8 cellular contexts compared by ENCODE assay signal in the genomic region with DNA sequence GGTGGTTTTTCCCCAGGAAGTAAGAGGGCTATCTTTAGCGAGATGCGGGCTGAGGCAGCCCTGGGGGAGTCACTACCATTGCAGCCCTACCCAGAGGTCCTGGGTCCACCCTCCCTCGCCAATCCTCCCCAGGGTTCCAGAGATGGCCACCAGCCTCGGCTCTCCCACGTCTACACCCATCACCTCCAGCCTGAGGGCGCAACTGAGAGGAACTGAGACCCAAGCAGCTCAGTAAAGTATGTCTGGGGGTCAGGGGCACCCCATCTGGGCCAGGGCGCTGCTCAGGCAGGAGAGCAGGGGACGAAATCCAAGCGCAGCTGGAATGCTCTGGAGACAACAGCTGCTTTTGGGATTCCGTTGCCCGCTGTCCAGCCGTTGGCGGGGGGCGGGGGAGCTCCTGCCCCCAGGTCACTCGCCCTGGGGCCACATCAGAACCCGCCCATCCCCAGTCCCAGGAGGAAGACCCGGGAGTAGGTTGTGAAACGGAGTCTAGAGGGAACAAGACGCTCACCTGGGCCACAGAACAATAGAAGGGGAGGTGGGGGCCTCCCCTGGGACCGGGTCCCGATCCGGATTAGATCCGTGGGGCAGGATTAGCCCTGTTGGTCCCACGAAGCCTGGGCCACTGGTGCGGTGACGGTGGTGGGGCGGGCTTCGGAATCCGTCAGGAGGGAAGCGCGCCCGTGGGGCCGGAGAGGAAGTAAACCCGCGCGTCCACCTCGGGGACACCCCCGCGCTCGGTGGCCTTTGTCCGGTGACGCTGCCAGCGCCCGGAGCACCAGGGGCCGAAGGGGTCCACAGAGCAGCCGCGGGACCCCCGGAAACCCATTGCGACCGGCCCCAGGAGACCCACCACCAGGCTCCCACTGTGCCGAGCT. TPM values are rescaled to one million over a fixed set of nuclear protein-coding genes. Genes with fewer than 3 reads are reported as not detected.
DNase-seq lines count a peak whose midpoint lies in the region; ATAC-seq, FAIRE-seq and TF ChIP-seq lines count a peak whose summit lies in the region.

No MANE protein-coding gene starts in this region.

- 0 to 1% methylated on average over 51 of the region's 51 CpGs for WGBS in sigmoid colon, 2 donors

- H3K27me3 ChIP-seq in MM.1S (replicated peaks; ENCODE audit: insufficient read depth, low read length) (no peaks in the 10 kb centered on the region), sigmoid colon (no peaks in the 10 kb centered on the region)

- in situ Hi-C loops in Caki2 (cut with HindIII; ENCODE audit: low pct_unique_long_range_greater_than_20kb, low sequenced_read_pairs), result no loop called here

- peaks cover 37% of the 10 kb centered on the region for H3K36me3 Mint-ChIP-seq in activated naive CD8-positive, alpha-beta T cell treated with anti-CD3 and anti-CD28 coated beads, Interleukin-2, amount 50 U/mL, for 24 hours (ENCODE audit: low read depth)

- H3K9ac ChIP-seq in MM.1S (ENCODE audit: low read length), result peak overlapping the region; percentile 97

- H3K27ac ChIP-seq in MM.1S (ENCODE audit: low read length) (peak overlapping the region; percentile 99), sigmoid colon (peak overlapping the region; percentile 99 to 100 (median 100))

- peaks cover 78% of the 10 kb centered on the region for H3F3A ChIP-seq in MM.1S (ENCODE audit: insufficient read depth, low read length)

- no peak for TF ChIP-seq POLR2A in sigmoid colon (IDR thresholded peaks at IDR 0.05)
- no peak; the same call in 1 of the 2 replicates for TF ChIP-seq POLR2A in H54 (IDR thresholded peaks at IDR 0.05; ENCODE audit: low read depth, low read length)

- H3K4me3 Mint-ChIP-seq in activated naive CD8-positive, alpha-beta T cell treated with anti-CD3 and anti-CD28 coated beads, Interleukin-2, amount 50 U/mL, for 24 hours, result peak overlapping the region; percentile 96

- H3K9me3 Mint-ChIP-seq in activated naive CD8-positive, alpha-beta T cell treated with anti-CD3 and anti-CD28 coated beads, Interleukin-2, amount 50 U/mL, for 24 hours, result no peaks in the 10 kb centered on the region

- peaks cover 52% of the 10 kb centered on the region for H3K79me2 ChIP-seq in MM.1S (ENCODE audit: low read length)

- H3K9me2 ChIP-seq in MM.1S (replicated peaks; ENCODE audit: insufficient read depth, low read length), result no peaks in the 10 kb centered on the region

- no peak for TF ChIP-seq EP300 in sigmoid colon (IDR thresholded peaks at IDR 0.05)

- H3K4me1 Mint-ChIP-seq in activated naive CD8-positive, alpha-beta T cell treated with anti-CD3 and anti-CD28 coated beads, Interleukin-2, amount 50 U/mL, for 24 hours, result peaks cover 55% of the 10 kb centered on the region

- FAIRE-seq in H54 (lab: Jason Lieb, UNC), result no peak

- peaks cover 10% of the 10 kb centered on the region; the same call in 1 of the 2 replicates for H3K36me3 ChIP-seq in MM.1S (replicated peaks; ENCODE audit: insufficient read depth, low read length)
- H3K36me3 ChIP-seq in sigmoid colon, result peaks cover 4 to 37% (median 26%) of the 10 kb centered on the region in 4 donors

- peak overlapping the region; percentile 37 for H2AFZ ChIP-seq in MM.1S (ENCODE audit: low read length)

- H3K27ac Mint-ChIP-seq in activated naive CD8-positive, alpha-beta T cell treated with anti-CD3 and anti-CD28 coated beads, Interleukin-2, amount 50 U/mL, for 24 hours, result peak overlapping the region; percentile 81

- peak; percentile 2 for ATAC-seq in GM19372 (IDR thresholded peaks at IDR 0.05; ENCODE audit: low read depth, unreplicated experiment)
- ATAC-seq in activated naive CD8-positive, alpha-beta T cell treated with anti-CD3 and anti-CD28 coated beads, Interleukin-2, amount 50 U/mL, for 24 hours, result peak; percentile 1

- H3K4me3 ChIP-seq in MM.1S (ENCODE audit: low read length) (peak overlapping the region; percentile 93), sigmoid colon (peak overlapping the region; percentile 79 to 96 (median 82))

- H4K20me1 ChIP-seq in MM.1S (ENCODE audit: insufficient read depth, low read length), result no peaks in the 10 kb centered on the region

- H3K4me2 ChIP-seq in MM.1S (ENCODE audit: low read depth, low read length), result peak overlapping the region; percentile 95

- H3K4me1 ChIP-seq in MM.1S (ENCODE audit: low read length), result peaks cover 43% of the 10 kb centered on the region
- H3K4me1 ChIP-seq in sigmoid colon, result peaks cover 0 to 56% (median 47%) of the 10 kb centered on the region in 4 donors

- H3K27me3 Mint-ChIP-seq in activated naive CD8-positive, alpha-beta T cell treated with anti-CD3 and anti-CD28 coated beads, Interleukin-2, amount 50 U/mL, for 24 hours, result no peaks in the 10 kb centered on the region

- intact Hi-C loops in sigmoid colon (cut with DNase I), result loop anchor here (5.0 kb wide), 1 partner anchor 72 kb away; the partner anchor contains the start of gene QRICH1

- H3K9me3 ChIP-seq in MM.1S (replicated peaks; ENCODE audit: insufficient read depth, low read length), result no peaks in the 10 kb centered on the region
- no peaks in the 10 kb centered on the region for H3K9me3 ChIP-seq in sigmoid colon

- DNase-seq in Caki2 (ENCODE audit: low read depth) (peak; percentile 29), MM.1S (peak; percentile 55), hepatic stellate cell (ENCODE audit: low spot score) (peak; percentile 47), sigmoid colon (peak; percentile 81), H54 (ENCODE audit: insufficient read length, low spot score) (no peak)
- DNase-seq in activated naive CD8-positive, alpha-beta T cell treated with anti-CD3 and anti-CD28 coated beads, Interleukin-2, amount 50 U/mL, for 24 hours, result peak; percentile 44
- DNase-seq in stimulated activated CD4-positive, alpha-beta T cell treated with anti-CD3 and anti-CD28 coated beads, Interleukin-2, amount 100 ng/mL, for 48 hours, result no peak

- TF ChIP-seq CTCF in MM.1S (IDR thresholded peaks at IDR 0.05; ENCODE audit: low read length), result no peak
- no peak for TF ChIP-seq CTCF in sigmoid colon (IDR thresholded peaks at IDR 0.05)

RNA-seq across cellular contexts. Expression of gene NDUFAF3, which starts 1.3 kb away (rescaled TPM):
- 170 and 175 TPM in 2 replicates for total RNA-seq in Caki2 (2014; rRNA removed; shearing (Covaris generic); ENCODE audit: low replicate concordance)
- 100 to 1,000 TPM in 2 of 4 donors, 10 to 100 TPM in 2; 75.9 to 116 (median 94.9) TPM for total RNA-seq in sigmoid colon
- polyA plus RNA-seq in sigmoid colon, result 10 to 100 TPM; 62.8 to 85.9 (median 74.4) TPM

RNA-seq across cellular contexts. Expression of gene DALRD3, which starts 2.2 kb away (rescaled TPM):
- 63.4 and 69.7 TPM in 2 replicates for total RNA-seq in Caki2 (2014; rRNA removed; shearing (Covaris generic); ENCODE audit: low replicate concordance)
- 10 to 100 TPM; 11.8 to 35.5 (median 19.5) TPM for total RNA-seq in sigmoid colon
- 10 to 100 TPM; 14.3 to 26.3 (median 19.8) TPM for polyA plus RNA-seq in sigmoid colon

RNA-seq across cellular contexts. Expression of gene IMPDH2, which starts 8.6 kb away (rescaled TPM):
- 222 and 291 TPM in 2 replicates for total RNA-seq in Caki2 (2014; rRNA removed; shearing (Covaris generic); ENCODE audit: low replicate concordance)
- 100 to 1,000 TPM in 2 of 4 donors, 10 to 100 TPM in 2; 91.1 to 126 (median 109) TPM for total RNA-seq in sigmoid colon
- 100 to 1,000 TPM in 1 of 3 donors, 10 to 100 TPM in 2; 55.0 to 187 (median 93.1) TPM for polyA plus RNA-seq in sigmoid colon

RNA-seq across cellular contexts. Expression of gene WDR6, which starts 13.4 kb away (rescaled TPM):
- total RNA-seq in Caki2 (2014; rRNA removed; shearing (Covaris generic); ENCODE audit: low replicate concordance), result 38.0 and 38.2 TPM in 2 replicates
- total RNA-seq in sigmoid colon, result 100 to 1,000 TPM in 1 of 4 donors, 10 to 100 TPM in 3; 71.3 to 122 (median 93.5) TPM
- polyA plus RNA-seq in sigmoid colon, result 100 to 1,000 TPM in 1 of 3 donors, 10 to 100 TPM in 2; 21.0 to 124 (median 27.6) TPM

RNA-seq across cellular contexts. Expression of gene P4HTM, which starts 30.5 kb away (rescaled TPM):
- total RNA-seq in Caki2 (2014; rRNA removed; shearing (Covaris generic); ENCODE audit: low replicate concordance), result 65.2 and 72.9 TPM in 2 replicates
- 10 to 100 TPM; 30.9 to 41.3 (median 33.4) TPM for total RNA-seq in sigmoid colon
- polyA plus RNA-seq in sigmoid colon, result 10 to 100 TPM in 1 of 3 donors, 1 to 10 TPM in 2; 5.4 to 28.9 (median 5.5) TPM

Comparison
In these comparisons a context has a peak if more than half of its experiments do, and no peak if none do; other contexts are left out.
1. DNase-seq: peak in Caki2 (single experiment), MM.1S (single experiment), activated naive CD8-positive, alpha-beta T cell treated with anti-CD3 and anti-CD28 coated beads, Interleukin-2, amount 50 U/mL, for 24 hours (single experiment), hepatic stellate cell (single experiment) and sigmoid colon (single experiment); none in H54 (single experiment) and stimulated activated CD4-positive, alpha-beta T cell treated with anti-CD3 and anti-CD28 coated beads, Interleukin-2, amount 100 ng/mL, for 48 hours (0 of 2).